ENCODE assay signal across 16 cellular contexts in the genomic region with DNA sequence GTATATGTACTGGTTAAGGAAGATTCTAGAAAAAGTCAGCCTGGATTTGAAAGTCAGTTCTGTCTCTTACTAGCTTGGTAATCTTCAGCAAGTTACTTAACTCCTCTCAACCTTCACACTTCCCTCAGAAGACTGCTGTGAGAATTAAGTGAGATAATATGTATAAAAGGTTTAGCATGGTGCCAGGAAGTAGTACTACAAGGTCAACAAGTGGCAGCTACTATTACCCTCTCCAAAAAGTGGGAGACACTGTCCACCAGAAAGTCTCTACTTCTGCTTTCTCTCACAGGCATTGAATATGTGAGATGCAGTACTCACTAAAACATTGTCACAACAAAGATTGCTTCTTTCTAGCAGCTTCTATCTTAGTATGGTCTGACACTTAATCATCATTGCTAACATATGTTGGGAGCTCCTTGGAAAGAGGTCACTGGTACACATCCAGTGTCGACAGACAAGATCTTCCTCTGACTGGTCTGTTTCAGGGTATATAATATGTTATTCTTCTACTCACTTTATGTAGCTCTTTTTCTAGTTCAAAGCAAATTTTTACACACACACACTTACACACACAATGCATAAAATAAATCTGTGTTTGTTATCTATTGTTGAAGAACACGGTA.
DNase-seq lines count a peak whose midpoint lies in the region; ATAC-seq lines count a peak whose summit lies in the region.
"Had no signal": no experiment of that assay in that cellular context is flagged by ENCODE, and none has a peak within 500 bp of the region (broad histone marks: within the 10 kb centered on the region; RNA-seq: fewer than 3 reads in every experiment).

No MANE protein-coding gene starts in this region.

- DNase-seq in NOMO-1 treated with DMSO at 0.1 percent for 48 hours (lab: John Stamatoyannopoulos, UW; ENCODE audit: unreplicated experiment): peak; percentile 35
- DNase-seq in NOMO-1 treated with dmso at 0.1 percent for 144 hours (lab: John Stamatoyannopoulos, UW; ENCODE audit: unreplicated experiment): no peak
- DNase-seq in effector memory CD8-positive, alpha-beta T cell: no peak
- DNase-seq in stimulated activated naive B cell treated with anti-CD40 and anti-IgM and Interleukin-4, amounts not matched to agents 10 μg/mL and 1 μg/mL and 100 μg/mL, for 72 hours: no peak
- no peak for DNase-seq in AML-193 (lab: John Stamatoyannopoulos, UW)
- DNase-seq: 8988T, NCI-H1048, NCI-H1436 treated with DMSO at 0.1 percent for 48 hours, NCI-H2029 treated with DMSO at 0.1 percent for 48 hours, NCI-H2171 treated with DMSO at 0.1 percent for 48 hours, NCI-H748 treated with DMSO at 0.1 percent for 48 hours, PC-9 had no signal

- H3K4me1 Mint-ChIP-seq in effector memory CD8-positive, alpha-beta T cell (ENCODE audit: low read depth in 2 of 2): peaks cover 35 to 70% of the 10 kb centered on the region in 2 donors
- peaks cover 38 to 86% of the 10 kb centered on the region in 2 donors for H3K4me1 Mint-ChIP-seq in stimulated activated naive B cell treated with anti-CD40 and anti-IgM and Interleukin-4, amounts not matched to agents 10 μg/mL and 1 μg/mL and 100 μg/mL, for 72 hours

- H3K4me3 Mint-ChIP-seq in effector memory CD8-positive, alpha-beta T cell: no peak overlapping the region
- no peak overlapping the region for H3K4me3 Mint-ChIP-seq in stimulated activated naive B cell treated with anti-CD40 and anti-IgM and Interleukin-4, amounts not matched to agents 10 μg/mL and 1 μg/mL and 100 μg/mL, for 72 hours

- peaks cover 7% of the 10 kb centered on the region for H3K36me3 Mint-ChIP-seq in effector memory CD8-positive, alpha-beta T cell (ENCODE audit: insufficient read depth)
- H3K36me3 Mint-ChIP-seq in stimulated activated naive B cell treated with anti-CD40 and anti-IgM and Interleukin-4, amounts not matched to agents 10 μg/mL and 1 μg/mL and 100 μg/mL, for 72 hours: peaks cover 55 to 89% of the 10 kb centered on the region in 2 donors

- no peaks in the 10 kb centered on the region for H3K27me3 Mint-ChIP-seq in effector memory CD8-positive, alpha-beta T cell
- no peaks in the 10 kb centered on the region for H3K27me3 Mint-ChIP-seq in stimulated activated naive B cell treated with anti-CD40 and anti-IgM and Interleukin-4, amounts not matched to agents 10 μg/mL and 1 μg/mL and 100 μg/mL, for 72 hours

- ATAC-seq in GM21390 (IDR thresholded peaks at IDR 0.05; ENCODE audit: unreplicated experiment) (peak; percentile 59), HG03097 (IDR thresholded peaks at IDR 0.05; ENCODE audit: low FRiP score, unreplicated experiment) (no peak), GM18519 (IDR thresholded peaks at IDR 0.05; ENCODE audit: low FRiP score, unreplicated experiment) (no peak)
- ATAC-seq in effector memory CD8-positive, alpha-beta T cell (replicated peaks): no peak
- ATAC-seq in stimulated activated naive B cell treated with anti-CD40 and anti-IgM and Interleukin-4, amounts not matched to agents 10 μg/mL and 1 μg/mL and 100 μg/mL, for 72 hours (replicated peaks): peak; percentile 41 to 58
- ATAC-seq: K562 had no signal

- H3K27ac Mint-ChIP-seq in effector memory CD8-positive, alpha-beta T cell: peak overlapping the region; percentile 20 to 70
- H3K27ac Mint-ChIP-seq in stimulated activated naive B cell treated with anti-CD40 and anti-IgM and Interleukin-4, amounts not matched to agents 10 μg/mL and 1 μg/mL and 100 μg/mL, for 72 hours: peak overlapping the region; percentile 25

- no peaks in the 10 kb centered on the region for H3K9me3 Mint-ChIP-seq in effector memory CD8-positive, alpha-beta T cell
- H3K9me3 Mint-ChIP-seq in stimulated activated naive B cell treated with anti-CD40 and anti-IgM and Interleukin-4, amounts not matched to agents 10 μg/mL and 1 μg/mL and 100 μg/mL, for 72 hours: no peaks in the 10 kb centered on the region

Comparison
In these comparisons a context has a peak if more than half of its experiments do, and no peak if none do; other contexts are left out.
1. ATAC-seq: peak in GM21390 (single experiment) and stimulated activated naive B cell treated with anti-CD40 and anti-IgM and Interleukin-4, amounts not matched to agents 10 μg/mL and 1 μg/mL and 100 μg/mL, for 72 hours (2 of 2); none in effector memory CD8-positive, alpha-beta T cell (single experiment), HG03097 (single experiment) and GM18519 (single experiment).